10 cellular contexts compared by ENCODE assay signal in genomic region chr4:148834804-148835598, GRCh38.
DNase-seq lines count a peak whose midpoint lies in the region; ATAC-seq, FAIRE-seq and TF ChIP-seq lines count a peak whose summit lies in the region.
"Had no signal": no experiment of that assay in that cellular context is flagged by ENCODE, and none has a peak within 500 bp of the region (broad histone marks: within the 10 kb centered on the region; RNA-seq: fewer than 3 reads in every experiment).

No MANE protein-coding gene starts in this region.

- no peaks in the 10 kb centered on the region for H3K79me1 ChIP-seq in H1 (ENCODE audit: low read depth, low read length)

- no peak overlapping the region for H2BK12ac ChIP-seq in H1 (ENCODE audit: low read depth, low read length)

- H3K9me3 Mint-ChIP-seq in neural progenitor cell, result no peaks in the 10 kb centered on the region
- H3K9me3 Mint-ChIP-seq in Caco-2 (ENCODE audit: unreplicated experiment), result no peaks in the 10 kb centered on the region

- no peak overlapping the region for H2BK20ac ChIP-seq in H1 (ENCODE audit: low read length)

- no peaks in the 10 kb centered on the region for H3K27me3 Mint-ChIP-seq in neural progenitor cell (ENCODE audit: insufficient read depth, low read depth)
- no peaks in the 10 kb centered on the region for H3K27me3 Mint-ChIP-seq in Caco-2 (ENCODE audit: insufficient read depth, unreplicated experiment)

- peak overlapping the region; percentile 35; the same call in 1 of the 2 replicates for H3K27ac ChIP-seq in H1 (ENCODE audit: low read depth, low read length)
- no peak overlapping the region for H3K27ac ChIP-seq in neural progenitor cell

- TF ChIP-seq EP300 in H1 (IDR thresholded peaks at IDR 0.05; ENCODE audit: borderline replicate concordance in 1 of 2, low read depth in 2 of 2, low read length in 2 of 2), result no peak

- H3K36me3 Mint-ChIP-seq in neural progenitor cell (no peaks in the 10 kb centered on the region), Caco-2 (ENCODE audit: insufficient read depth, unreplicated experiment) (no peaks in the 10 kb centered on the region)

- no peak for TF ChIP-seq CTCF in H1 (IDR thresholded peaks at IDR 0.05; ENCODE audit: control extremely low read depth in 1 of 3, insufficient read depth in 1 of 3, low read depth in 1 of 3, low read length in 3 of 3)
- no peak for TF ChIP-seq CTCF in neural progenitor cell (IDR thresholded peaks at IDR 0.05)
- TF ChIP-seq CTCF in Caco-2 (IDR thresholded peaks at IDR 0.05; ENCODE audit: insufficient read depth in 1 of 2, low read depth in 1 of 2, low read length in 1 of 2, severe bottlenecking in 1 of 2, unreplicated experiment in 1 of 2), result no peak

- H3K9ac ChIP-seq in H1 (replicated peaks in 1 of 4; ENCODE audit: extremely low read depth in 1 of 4, low read depth in 3 of 4, low read length in 3 of 4) (no peak overlapping the region), neural progenitor cell (no peak overlapping the region)

- no peak overlapping the region for H2BK5ac ChIP-seq in H1 (ENCODE audit: low read depth, low read length)

- no peak overlapping the region for H2BK15ac ChIP-seq in H1 (ENCODE audit: low read length)

- no peak overlapping the region for H3K23ac ChIP-seq in H1 (ENCODE audit: insufficient read length)

- peak overlapping the region; percentile 96 for H2AFZ ChIP-seq in H1 (ENCODE audit: low read length)
- peak overlapping the region; percentile 90 for H2AFZ ChIP-seq in neural progenitor cell (replicated peaks)

- no peak overlapping the region for H4K5ac ChIP-seq in H1 (ENCODE audit: insufficient read length, low read depth, low read length)

- no peak overlapping the region for H4K8ac ChIP-seq in H1 (ENCODE audit: extremely low read depth, insufficient read depth, low read length)

- H3F3A ChIP-seq in neural progenitor cell (ENCODE audit: low read depth), result no peaks in the 10 kb centered on the region

- no peak for TF ChIP-seq RAD21 in H1 (IDR thresholded peaks at IDR 0.05 in 1 of 2, conservative IDR thresholded peaks at IDR 0.05 in 1 of 2; ENCODE audit: low read depth in 2 of 2, low read length in 2 of 2)

- no peak overlapping the region for H3K14ac ChIP-seq in H1 (ENCODE audit: insufficient read length)

- no peak overlapping the region for H4K91ac ChIP-seq in H1 (replicated peaks; ENCODE audit: insufficient read length, low read length)

- DNase-seq in HT-29 (ENCODE audit: low spot score) (peak; percentile 30), H1 (ENCODE audit: low read depth in 1 of 2, low spot score in 2 of 2) (no peak), neural progenitor cell (ENCODE audit: low spot score) (no peak), Caco-2 (no peak)
- no peak for DNase-seq in activated CD8-positive, alpha-beta memory T cell treated with anti-CD3 and anti-CD28 coated beads for 24 hours
- DNase-seq in stimulated activated naive CD4-positive, alpha-beta T cell treated with Interleukin-2 at 50 U/mL for 16 hours (lab: John Stamatoyannopoulos, UW), result no peak
- DNase-seq: NCI-H748 treated with DMSO at 0.1 percent for 48 hours had no signal

- no peaks in the 10 kb centered on the region for H4K20me1 ChIP-seq in H1 (replicated peaks in 1 of 2; ENCODE audit: control insufficient read depth in 1 of 2, insufficient read depth in 2 of 2, low read length in 2 of 2)
- H4K20me1 ChIP-seq in neural progenitor cell (ENCODE audit: low read depth), result no peaks in the 10 kb centered on the region

- no peak for FAIRE-seq in H1 (lab: Jason Lieb, UNC)

- CTCF ChIA-PET in H1 (lab: Charles Lee; ENCODE audit: partially characterized antibody) (interaction anchor here (0.7 kb wide), 1 partner anchor 9 kb away, joined by 3 read pairs; no protein-coding TSS in a partner anchor), Caco-2 (lab: Charles Lee) (no interaction called here)

- H3K4me3 ChIP-seq in H1 (ENCODE audit: extremely low read depth in 1 of 4, insufficient read depth in 2 of 4, low read depth in 3 of 4, low read length in 4 of 4) (no peak overlapping the region), neural progenitor cell (no peak overlapping the region), Caco-2 (ENCODE audit: low read depth, low read length) (no peak overlapping the region)

- H3K27ac Mint-ChIP-seq in neural progenitor cell (no peak overlapping the region), Caco-2 (ENCODE audit: unreplicated experiment) (no peak overlapping the region)
- H3K27ac Mint-ChIP-seq: activated naive CD8-positive, alpha-beta T cell had no signal

- H3K4me1 ChIP-seq in H1 (replicated peaks in 1 of 4; ENCODE audit: control insufficient read depth in 3 of 4, insufficient read depth in 4 of 4, low read length in 3 of 4) (peaks cover 0 to 6% (median 2%) of the 10 kb centered on the region in 4 experiments; a peak in 3 of 7 replicates), neural progenitor cell (peaks cover 28% of the 10 kb centered on the region), Caco-2 (no peaks in the 10 kb centered on the region)

- intact Hi-C loops in Caco-2 (cut with micrococcal nuclease; ENCODE audit: unreplicated experiment), result no loop called here

- H3K23me2 ChIP-seq in H1 (ENCODE audit: low read depth, low read length), result no peaks in the 10 kb centered on the region

- ATAC-seq in GM18508 (IDR thresholded peaks at IDR 0.05; ENCODE audit: insufficient read depth, unreplicated experiment), result peak; percentile 68
- no peak for ATAC-seq in HG02840 (IDR thresholded peaks at IDR 0.05; ENCODE audit: low FRiP score, unreplicated experiment)

- no peak overlapping the region for H2BK120ac ChIP-seq in H1 (replicated peaks; ENCODE audit: low read depth, low read length)

- no peak overlapping the region; the same call in 1 of the 2 replicates for H3K18ac ChIP-seq in H1 (ENCODE audit: extremely low read depth, low read length)

- H3K36me3 ChIP-seq in H1 (ENCODE audit: control insufficient read depth in 2 of 4, insufficient read depth in 4 of 4, low read length in 3 of 4) (no peaks in the 10 kb centered on the region), neural progenitor cell (no peaks in the 10 kb centered on the region), Caco-2 (ENCODE audit: control insufficient read depth, insufficient read depth, low read length) (no peaks in the 10 kb centered on the region)

- H3K4me2 ChIP-seq in H1 (ENCODE audit: insufficient read depth in 1 of 2, low read depth in 2 of 2, low read length in 2 of 2), result no peak overlapping the region
- H3K4me2 ChIP-seq in neural progenitor cell, result no peak overlapping the region

- peaks cover 8% of the 10 kb centered on the region for H3K4me1 Mint-ChIP-seq in neural progenitor cell
- H3K4me1 Mint-ChIP-seq in Caco-2 (ENCODE audit: low read depth, unreplicated experiment), result no peaks in the 10 kb centered on the region

- BruUV-seq in Caco-2 (replicated peaks; lab: Mats Ljungman, UMichigan), result no TSS peak

- no peak for TF ChIP-seq POLR2A in H1 (IDR thresholded peaks at IDR 0.05; ENCODE audit: control extremely low read depth in 1 of 2, low read depth in 2 of 2, low read length in 2 of 2)

- no peak overlapping the region for H3K4ac ChIP-seq in H1 (replicated peaks; ENCODE audit: insufficient read length, low read depth, low read length)

- H2AK5ac ChIP-seq in H1 (ENCODE audit: low read depth, low read length), result no peak overlapping the region

- H3K4me3 Mint-ChIP-seq in neural progenitor cell (no peak overlapping the region), Caco-2 (ENCODE audit: unreplicated experiment) (no peak overlapping the region)
- H3K4me3 Mint-ChIP-seq: activated naive CD8-positive, alpha-beta T cell had no signal

- POLR2A ChIA-PET in H1 (lab: Charles Lee; ENCODE audit: partially characterized antibody) (no interaction called here), Caco-2 (lab: Charles Lee) (no interaction called here)

- H3K79me2 ChIP-seq in H1 (ENCODE audit: control insufficient read depth in 1 of 2, insufficient read depth in 2 of 2, low read length in 2 of 2) (no peaks in the 10 kb centered on the region), neural progenitor cell (ENCODE audit: low read depth) (no peaks in the 10 kb centered on the region)

- H3K56ac ChIP-seq in H1 (replicated peaks; ENCODE audit: insufficient read length, low read depth, low read length), result no peak overlapping the region

- H3K9me3 ChIP-seq in H1 (ENCODE audit: insufficient read depth in 2 of 2, low read depth in 1 of 2, low read length in 1 of 2) (no peaks in the 10 kb centered on the region), neural progenitor cell (ENCODE audit: low read depth) (no peaks in the 10 kb centered on the region), Caco-2 (no peaks in the 10 kb centered on the region)

- WGBS in H1 (ENCODE audit: extremely low coverage in 1 of 2, insufficient coverage in 1 of 2, insufficient read length in 1 of 2, insufficient replicate concordance in 2 of 2, low coverage in 1 of 2, low lambda C conversion rate in 2 of 2, missing lambda C conversion rate in 1 of 2), 2 experiments, result 63% methylated on average over 6 of the region's 6 CpGs; no CpG with 5 or more reads in 1 of the 2 experiments

- H3K27me3 ChIP-seq in H1 (replicated peaks in 1 of 4; ENCODE audit: control insufficient read depth in 3 of 4, extremely low read depth in 1 of 4, insufficient read depth in 3 of 4, low read length in 3 of 4) (no peaks in the 10 kb centered on the region), neural progenitor cell (no peaks in the 10 kb centered on the region), Caco-2 (replicated peaks; ENCODE audit: control insufficient read depth, insufficient read depth, low read length) (no peaks in the 10 kb centered on the region)

TF ChIP-seq in H1, 55 proteins besides CTCF, POLR2A, EP300 and RAD21 (continues in another document):
- TF ChIP-seq USF2 (IDR thresholded peaks at IDR 0.05; ENCODE audit: low read length) (no peak), BRCA1 (IDR thresholded peaks at IDR 0.05; ENCODE audit: low read depth, low read length) (no peak), CBX5 (IDR thresholded peaks at IDR 0.05; ENCODE audit: low read depth, low read length) (no peak), SUZ12 (IDR thresholded peaks at IDR 0.05; ENCODE audit: low read length) (no peak), SIX5 (IDR thresholded peaks at IDR 0.05; ENCODE audit: low read depth, low read length) (no peak), TBP (IDR thresholded peaks at IDR 0.05; ENCODE audit: low read depth, low read length) (no peak), RXRA (IDR thresholded peaks at IDR 0.05; ENCODE audit: insufficient read depth, low read depth, low read length) (no peak), KDM5A (IDR thresholded peaks at IDR 0.05; ENCODE audit: low read length) (no peak), TAF1 (IDR thresholded peaks at IDR 0.05; ENCODE audit: low read depth, low read length) (no peak), CEBPB (IDR thresholded peaks at IDR 0.05; ENCODE audit: low read depth, low read length) (no peak), SIRT6 (IDR thresholded peaks at IDR 0.05; ENCODE audit: low read length) (no peak), POU5F1 (IDR thresholded peaks at IDR 0.05; ENCODE audit: low read depth, low read length) (no peak)
